1 cellular context compared by ENCODE assay signal in the genomic region with DNA sequence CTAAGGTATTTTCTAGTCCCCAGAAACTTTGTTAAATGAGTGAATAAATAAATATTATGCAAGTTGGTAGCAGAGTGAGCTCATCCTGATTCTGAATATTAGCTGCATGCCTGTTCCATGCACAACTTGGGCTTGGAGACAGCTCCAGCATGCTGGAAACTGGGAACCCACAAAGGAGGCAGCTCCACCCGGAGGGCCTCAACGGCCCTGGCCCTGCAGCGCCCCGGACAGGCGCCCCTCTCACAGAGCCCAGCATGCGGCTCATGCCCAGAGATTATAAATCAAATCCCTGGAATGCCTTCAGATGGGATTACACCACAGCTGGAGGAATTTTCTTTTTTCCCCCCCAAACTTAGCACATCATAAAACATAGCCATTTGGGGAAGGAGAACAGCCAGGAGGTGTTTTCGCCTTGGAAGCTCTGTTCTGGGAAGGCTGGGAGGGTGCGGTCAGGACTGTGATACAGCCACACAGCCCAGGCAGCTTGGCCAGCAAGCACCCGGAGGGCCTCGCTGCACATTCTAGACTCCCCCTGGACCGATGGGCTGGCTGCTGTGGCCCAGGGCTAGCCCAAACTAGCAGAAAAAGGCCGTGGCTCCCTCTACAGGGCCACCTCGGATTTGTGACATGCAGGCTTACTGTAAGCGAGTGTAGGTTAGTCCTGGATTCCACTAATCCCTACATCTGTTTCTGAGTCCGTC.
TF ChIP-seq lines count a peak whose summit lies in the region.

No MANE protein-coding gene starts in this region.

TF ChIP-seq in GM23338, 12 proteins besides CTCF, POLR2A, EP300 and RAD21 (continued from another document):
- TF ChIP-seq, protein P1, sequence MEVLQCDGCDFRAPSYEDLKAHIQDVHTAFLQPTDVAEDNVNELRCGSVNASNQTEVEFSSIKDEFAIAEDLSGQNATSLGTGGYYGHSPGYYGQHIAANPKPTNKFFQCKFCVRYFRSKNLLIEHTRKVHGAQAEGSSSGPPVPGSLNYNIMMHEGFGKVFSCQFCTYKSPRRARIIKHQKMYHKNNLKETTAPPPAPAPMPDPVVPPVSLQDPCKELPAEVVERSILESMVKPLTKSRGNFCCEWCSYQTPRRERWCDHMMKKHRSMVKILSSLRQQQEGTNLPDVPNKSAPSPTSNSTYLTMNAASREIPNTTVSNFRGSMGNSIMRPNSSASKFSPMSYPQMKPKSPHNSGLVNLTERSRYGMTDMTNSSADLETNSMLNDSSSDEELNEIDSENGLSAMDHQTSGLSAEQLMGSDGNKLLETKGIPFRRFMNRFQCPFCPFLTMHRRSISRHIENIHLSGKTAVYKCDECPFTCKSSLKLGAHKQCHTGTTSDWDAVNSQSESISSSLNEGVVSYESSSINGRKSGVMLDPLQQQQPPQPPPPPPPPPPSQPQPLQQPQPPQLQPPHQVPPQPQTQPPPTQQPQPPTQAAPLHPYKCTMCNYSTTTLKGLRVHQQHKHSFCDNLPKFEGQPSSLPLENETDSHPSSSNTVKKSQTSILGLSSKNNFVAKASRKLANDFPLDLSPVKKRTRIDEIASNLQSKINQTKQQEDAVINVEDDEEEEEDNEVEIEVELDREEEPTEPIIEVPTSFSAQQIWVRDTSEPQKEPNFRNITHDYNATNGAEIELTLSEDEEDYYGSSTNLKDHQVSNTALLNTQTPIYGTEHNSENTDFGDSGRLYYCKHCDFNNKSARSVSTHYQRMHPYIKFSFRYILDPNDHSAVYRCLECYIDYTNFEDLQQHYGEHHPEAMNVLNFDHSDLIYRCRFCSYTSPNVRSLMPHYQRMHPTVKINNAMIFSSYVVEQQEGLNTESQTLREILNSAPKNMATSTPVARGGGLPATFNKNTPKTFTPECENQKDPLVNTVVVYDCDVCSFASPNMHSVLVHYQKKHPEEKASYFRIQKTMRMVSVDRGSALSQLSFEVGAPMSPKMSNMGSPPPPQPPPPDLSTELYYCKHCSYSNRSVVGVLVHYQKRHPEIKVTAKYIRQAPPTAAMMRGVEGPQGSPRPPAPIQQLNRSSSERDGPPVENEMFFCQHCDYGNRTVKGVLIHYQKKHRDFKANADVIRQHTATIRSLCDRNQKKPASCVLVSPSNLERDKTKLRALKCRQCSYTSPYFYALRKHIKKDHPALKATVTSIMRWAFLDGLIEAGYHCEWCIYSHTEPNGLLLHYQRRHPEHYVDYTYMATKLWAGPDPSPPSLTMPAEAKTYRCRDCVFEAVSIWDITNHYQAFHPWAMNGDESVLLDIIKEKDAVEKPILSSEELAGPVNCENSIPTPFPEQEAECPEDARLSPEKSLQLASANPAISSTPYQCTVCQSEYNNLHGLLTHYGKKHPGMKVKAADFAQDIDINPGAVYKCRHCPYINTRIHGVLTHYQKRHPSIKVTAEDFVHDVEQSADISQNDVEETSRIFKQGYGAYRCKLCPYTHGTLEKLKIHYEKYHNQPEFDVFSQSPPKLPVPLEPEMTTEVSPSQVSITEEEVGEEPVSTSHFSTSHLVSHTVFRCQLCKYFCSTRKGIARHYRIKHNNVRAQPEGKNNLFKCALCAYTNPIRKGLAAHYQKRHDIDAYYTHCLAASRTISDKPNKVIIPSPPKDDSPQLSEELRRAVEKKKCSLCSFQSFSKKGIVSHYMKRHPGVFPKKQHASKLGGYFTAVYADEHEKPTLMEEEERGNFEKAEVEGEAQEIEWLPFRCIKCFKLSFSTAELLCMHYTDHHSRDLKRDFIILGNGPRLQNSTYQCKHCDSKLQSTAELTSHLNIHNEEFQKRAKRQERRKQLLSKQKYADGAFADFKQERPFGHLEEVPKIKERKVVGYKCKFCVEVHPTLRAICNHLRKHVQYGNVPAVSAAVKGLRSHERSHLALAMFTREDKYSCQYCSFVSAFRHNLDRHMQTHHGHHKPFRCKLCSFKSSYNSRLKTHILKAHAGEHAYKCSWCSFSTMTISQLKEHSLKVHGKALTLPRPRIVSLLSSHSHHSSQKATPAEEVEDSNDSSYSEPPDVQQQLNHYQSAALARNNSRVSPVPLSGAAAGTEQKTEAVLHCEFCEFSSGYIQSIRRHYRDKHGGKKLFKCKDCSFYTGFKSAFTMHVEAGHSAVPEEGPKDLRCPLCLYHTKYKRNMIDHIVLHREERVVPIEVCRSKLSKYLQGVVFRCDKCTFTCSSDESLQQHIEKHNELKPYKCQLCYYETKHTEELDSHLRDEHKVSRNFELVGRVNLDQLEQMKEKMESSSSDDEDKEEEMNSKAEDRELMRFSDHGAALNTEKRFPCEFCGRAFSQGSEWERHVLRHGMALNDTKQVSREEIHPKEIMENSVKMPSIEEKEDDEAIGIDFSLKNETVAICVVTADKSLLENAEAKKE (CRISPR knock-in tag; IDR thresholded peaks at IDR 0.05), result no peak
- TF ChIP-seq JUNB (IDR thresholded peaks at IDR 0.05; ENCODE audit: unreplicated experiment) (no peak), ZNF114 (CRISPR knock-in tag; IDR thresholded peaks at IDR 0.05) (no peak), NANOG (IDR thresholded peaks at IDR 0.05; ENCODE audit: borderline replicate concordance) (no peak), EZH2 (IDR thresholded peaks at IDR 0.05; ENCODE audit: low read depth, unreplicated experiment) (no peak), EZH2phosphoT487 (IDR thresholded peaks at IDR 0.05; ENCODE audit: unreplicated experiment) (no peak), ZNF331 (CRISPR knock-in tag; IDR thresholded peaks at IDR 0.05; ENCODE audit: low read depth) (no peak)
- TF ChIP-seq, protein P2, sequence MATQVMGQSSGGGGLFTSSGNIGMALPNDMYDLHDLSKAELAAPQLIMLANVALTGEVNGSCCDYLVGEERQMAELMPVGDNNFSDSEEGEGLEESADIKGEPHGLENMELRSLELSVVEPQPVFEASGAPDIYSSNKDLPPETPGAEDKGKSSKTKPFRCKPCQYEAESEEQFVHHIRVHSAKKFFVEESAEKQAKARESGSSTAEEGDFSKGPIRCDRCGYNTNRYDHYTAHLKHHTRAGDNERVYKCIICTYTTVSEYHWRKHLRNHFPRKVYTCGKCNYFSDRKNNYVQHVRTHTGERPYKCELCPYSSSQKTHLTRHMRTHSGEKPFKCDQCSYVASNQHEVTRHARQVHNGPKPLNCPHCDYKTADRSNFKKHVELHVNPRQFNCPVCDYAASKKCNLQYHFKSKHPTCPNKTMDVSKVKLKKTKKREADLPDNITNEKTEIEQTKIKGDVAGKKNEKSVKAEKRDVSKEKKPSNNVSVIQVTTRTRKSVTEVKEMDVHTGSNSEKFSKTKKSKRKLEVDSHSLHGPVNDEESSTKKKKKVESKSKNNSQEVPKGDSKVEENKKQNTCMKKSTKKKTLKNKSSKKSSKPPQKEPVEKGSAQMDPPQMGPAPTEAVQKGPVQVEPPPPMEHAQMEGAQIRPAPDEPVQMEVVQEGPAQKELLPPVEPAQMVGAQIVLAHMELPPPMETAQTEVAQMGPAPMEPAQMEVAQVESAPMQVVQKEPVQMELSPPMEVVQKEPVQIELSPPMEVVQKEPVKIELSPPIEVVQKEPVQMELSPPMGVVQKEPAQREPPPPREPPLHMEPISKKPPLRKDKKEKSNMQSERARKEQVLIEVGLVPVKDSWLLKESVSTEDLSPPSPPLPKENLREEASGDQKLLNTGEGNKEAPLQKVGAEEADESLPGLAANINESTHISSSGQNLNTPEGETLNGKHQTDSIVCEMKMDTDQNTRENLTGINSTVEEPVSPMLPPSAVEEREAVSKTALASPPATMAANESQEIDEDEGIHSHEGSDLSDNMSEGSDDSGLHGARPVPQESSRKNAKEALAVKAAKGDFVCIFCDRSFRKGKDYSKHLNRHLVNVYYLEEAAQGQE (IDR thresholded peaks at IDR 0.05; ENCODE audit: unreplicated experiment), result no peak
